In genomic region chr22:35743466-35743865, GRCh38 we compare ENCODE assay signal across 27 cellular contexts. TPM values are rescaled to one million over a fixed set of nuclear protein-coding genes. Genes with fewer than 3 reads are reported as not detected.
DNase-seq lines count a peak whose midpoint lies in the region; ATAC-seq and TF ChIP-seq lines count a peak whose summit lies in the region.
"Had no signal": no experiment of that assay in that cellular context is flagged by ENCODE, and none has a peak within 500 bp of the region (broad histone marks: within the 10 kb centered on the region; RNA-seq: fewer than 3 reads in every experiment).

No MANE protein-coding gene starts in this region.

- peaks cover 51% of the 10 kb centered on the region for H3K4me1 Mint-ChIP-seq in WTC11
- H3K4me1 Mint-ChIP-seq: CD4-positive, CD25-positive, alpha-beta regulatory T cell; natural killer cell had no signal

- WGBS in right cardiac atrium, result 61% methylated on average over 5 of the region's 5 CpGs
- WGBS in hepatocyte (ENCODE audit: low lambda C conversion rate, missing lambda C conversion rate), result 55% methylated on average over 5 of the region's 5 CpGs

- H2AFZ ChIP-seq in hepatocyte, result no peak overlapping the region
- H2AFZ ChIP-seq: parathyroid adenoma had no signal

- no peak for TF ChIP-seq POLR2A in uterus (IDR thresholded peaks at IDR 0.05)

- peaks cover 4% of the 10 kb centered on the region for H3K79me2 ChIP-seq in hepatocyte
- H3K79me2 ChIP-seq: parathyroid adenoma had no signal

- H3K36me3 Mint-ChIP-seq in WTC11, result peaks cover 10% of the 10 kb centered on the region
- H3K36me3 Mint-ChIP-seq: CD4-positive, CD25-positive, alpha-beta regulatory T cell; natural killer cell had no signal

- H4K20me1 ChIP-seq in hepatocyte (ENCODE audit: insufficient read depth, poor library complexity, severe bottlenecking), result no peaks in the 10 kb centered on the region

- H3K27me3 Mint-ChIP-seq in WTC11 (ENCODE audit: low read depth), result no peaks in the 10 kb centered on the region

- peak overlapping the region; percentile 66 for H3K27ac ChIP-seq in left ventricle myocardium inferior (replicated peaks)
- no peak overlapping the region for H3K27ac ChIP-seq in right cardiac atrium (ENCODE audit: low read length)
- H3K27ac ChIP-seq in hepatocyte, result peak overlapping the region; percentile 8
- H3K27ac ChIP-seq in uterus, result peak overlapping the region; percentile 30 to 46
- H3K27ac ChIP-seq: parathyroid adenoma, WERI-Rb-1 had no signal

- H3K4me1 ChIP-seq in left ventricle myocardium inferior (peaks cover 83% of the 10 kb centered on the region), right cardiac atrium (ENCODE audit: control insufficient read depth, insufficient read depth, low read length) (peaks cover 20% of the 10 kb centered on the region), hepatocyte (ENCODE audit: insufficient read depth) (peaks cover 10% of the 10 kb centered on the region), uterus (no peaks in the 10 kb centered on the region)

- ATAC-seq in right cardiac atrium (no peak), WTC11 (no peak)
- ATAC-seq: natural killer cell had no signal

- peaks cover 28% of the 10 kb centered on the region for H3K36me3 ChIP-seq in left ventricle myocardium inferior
- H3K36me3 ChIP-seq in hepatocyte (replicated peaks; ENCODE audit: insufficient read depth, low read depth), result no peaks in the 10 kb centered on the region
- H3K36me3 ChIP-seq in uterus, result no peaks in the 10 kb centered on the region

- POLR2A ChIA-PET in WTC11 (lab: Charles Lee), result no interaction called here

- intact Hi-C loops in left ventricle myocardium inferior (cut with micrococcal nuclease), result no loop called here
- intact Hi-C loops in right cardiac atrium (cut with DNase I), result loop anchor here in 2 of 4 donors (5.0 to 10.0 kb wide), 3 partner anchors 109 to 171 kb away; no protein-coding TSS in a partner anchor
- intact Hi-C loops in uterus (cut with DNase I; ENCODE audit: low total_unique reads), result no loop called here

- no peaks in the 10 kb centered on the region for H3K9me3 ChIP-seq in left ventricle myocardium inferior (replicated peaks)
- no peaks in the 10 kb centered on the region for H3K9me3 ChIP-seq in right cardiac atrium (ENCODE audit: control insufficient read depth, low read length)
- H3K9me3 ChIP-seq in hepatocyte (ENCODE audit: low read depth), result no peaks in the 10 kb centered on the region
- no peaks in the 10 kb centered on the region for H3K9me3 ChIP-seq in uterus

- H3K4me3 ChIP-seq in left ventricle myocardium inferior (no peak overlapping the region), right cardiac atrium (ENCODE audit: low read length) (no peak overlapping the region), hepatocyte (no peak overlapping the region), uterus (no peak overlapping the region)

- no peaks in the 10 kb centered on the region for H3K9me3 Mint-ChIP-seq in WTC11
- H3K9me3 Mint-ChIP-seq: CD4-positive, CD25-positive, alpha-beta regulatory T cell; natural killer cell; T-helper 1 cell treated with Interleukin-12 subunit alpha and Interleukin-12 subunit beta and Interleukin-4 antibody, amounts not matched to agents 30 μg/mL and 1 μg/mL, for 36 hours had no signal

- H3K27me3 ChIP-seq in left ventricle myocardium inferior (ENCODE audit: low read depth), result no peaks in the 10 kb centered on the region
- H3K27me3 ChIP-seq in right cardiac atrium (ENCODE audit: control insufficient read depth, insufficient read depth), result no peaks in the 10 kb centered on the region
- H3K27me3 ChIP-seq in hepatocyte, result no peaks in the 10 kb centered on the region
- H3K27me3 ChIP-seq in uterus, result no peaks in the 10 kb centered on the region

- no peaks in the 10 kb centered on the region for H3K9me2 ChIP-seq in hepatocyte (replicated peaks; ENCODE audit: insufficient read depth)

- DNase-seq in left ventricle myocardium inferior (no peak), right cardiac atrium (no peak), WTC11 (ENCODE audit: low spot score) (no peak), hepatocyte (ENCODE audit: low spot score) (no peak), uterus (no peak), ureter (ENCODE audit: low spot score) (no peak), HPDE6-E6E7 (ENCODE audit: extremely low spot score) (no peak), T-helper 2 cell (no peak)
- DNase-seq: activated CD4-positive, alpha-beta T cell treated with anti-CD3 and anti-CD28 coated beads, Interleukin-2, amount 50 U/mL, for 48 hours; activated T-cell treated with anti-CD3 and anti-CD28 coated beads for 4 hours; CD4-positive, CD25-positive, alpha-beta regulatory T cell; effector memory CD4-positive, alpha-beta T cell; hypothalamus; Kasumi-1; kidney; natural killer cell; NCI-H1092; NCI-H2081 treated with DMSO at 0.1 percent for 48 hours; stimulated activated CD4-positive, alpha-beta T cell treated with anti-CD3 and anti-CD28 coated beads, Interleukin-4, amount 100 ng/mL, for 4 hours; WERI-Rb-1 had no signal

- TF ChIP-seq CTCF in left ventricle myocardium inferior (IDR thresholded peaks at IDR 0.05; ENCODE audit: borderline replicate concordance) (no peak), WTC11 (IDR thresholded peaks at IDR 0.05) (no peak), hepatocyte (IDR thresholded peaks at IDR 0.05; ENCODE audit: poor library complexity) (no peak), uterus (IDR thresholded peaks at IDR 0.05) (no peak)

- H3K4me3 Mint-ChIP-seq in WTC11, result no peak overlapping the region
- H3K4me3 Mint-ChIP-seq: CD4-positive, CD25-positive, alpha-beta regulatory T cell; natural killer cell; T-helper 1 cell treated with Interleukin-12 subunit alpha and Interleukin-12 subunit beta and Interleukin-4 antibody, amounts not matched to agents 30 μg/mL and 1 μg/mL, for 36 hours had no signal

- CTCF ChIA-PET in WTC11 (lab: Charles Lee), result no interaction called here

- 0 out of 2 replicates have a peak overlapping the region, but pooled peaks have one; percentile 63 for H3K27ac Mint-ChIP-seq in WTC11
- H3K27ac Mint-ChIP-seq: CD4-positive, CD25-positive, alpha-beta regulatory T cell; natural killer cell; T-helper 1 cell treated with Interleukin-12 subunit alpha and Interleukin-12 subunit beta and Interleukin-4 antibody, amounts not matched to agents 30 μg/mL and 1 μg/mL, for 36 hours had no signal

- no peak overlapping the region for H3K4me2 ChIP-seq in hepatocyte

TF ChIP-seq in WTC11, 78 proteins besides CTCF, POLR2A, EP300 and RAD21 (continues in another document):
- TF ChIP-seq, protein P1, sequence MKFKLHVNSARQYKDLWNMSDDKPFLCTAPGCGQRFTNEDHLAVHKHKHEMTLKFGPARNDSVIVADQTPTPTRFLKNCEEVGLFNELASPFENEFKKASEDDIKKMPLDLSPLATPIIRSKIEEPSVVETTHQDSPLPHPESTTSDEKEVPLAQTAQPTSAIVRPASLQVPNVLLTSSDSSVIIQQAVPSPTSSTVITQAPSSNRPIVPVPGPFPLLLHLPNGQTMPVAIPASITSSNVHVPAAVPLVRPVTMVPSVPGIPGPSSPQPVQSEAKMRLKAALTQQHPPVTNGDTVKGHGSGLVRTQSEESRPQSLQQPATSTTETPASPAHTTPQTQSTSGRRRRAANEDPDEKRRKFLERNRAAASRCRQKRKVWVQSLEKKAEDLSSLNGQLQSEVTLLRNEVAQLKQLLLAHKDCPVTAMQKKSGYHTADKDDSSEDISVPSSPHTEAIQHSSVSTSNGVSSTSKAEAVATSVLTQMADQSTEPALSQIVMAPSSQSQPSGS (CRISPR knock-in tag; IDR thresholded peaks at IDR 0.05; ENCODE audit: borderline replicate concordance, low read depth), result no peak
- TF ChIP-seq ETV6 (CRISPR knock-in tag; IDR thresholded peaks at IDR 0.05) (no peak), SMAD3 (CRISPR knock-in tag; IDR thresholded peaks at IDR 0.05; ENCODE audit: borderline replicate concordance) (no peak), ESRRA (CRISPR knock-in tag; IDR thresholded peaks at IDR 0.05; ENCODE audit: borderline replicate concordance) (no peak), ZNF423 (CRISPR knock-in tag; IDR thresholded peaks at IDR 0.05) (no peak), NR3C1 (CRISPR knock-in tag; conservative IDR thresholded peaks at IDR 0.05; ENCODE audit: low read depth) (no peak), SOX15 (CRISPR knock-in tag; IDR thresholded peaks at IDR 0.05) (no peak), OVOL2 (CRISPR knock-in tag; IDR thresholded peaks at IDR 0.05; ENCODE audit: borderline replicate concordance) (no peak), ZBTB21 (CRISPR knock-in tag; IDR thresholded peaks at IDR 0.05; ENCODE audit: borderline replicate concordance) (no peak), IRF1 (CRISPR knock-in tag; IDR thresholded peaks at IDR 0.05) (no peak), CDX4 (CRISPR knock-in tag; IDR thresholded peaks at IDR 0.05; ENCODE audit: borderline replicate concordance) (no peak), MXD4 (CRISPR knock-in tag; IDR thresholded peaks at IDR 0.05; ENCODE audit: borderline replicate concordance) (no peak), NR1H2 (CRISPR knock-in tag; IDR thresholded peaks at IDR 0.05) (no peak), EMX1 (CRISPR knock-in tag; IDR thresholded peaks at IDR 0.05) (no peak), MYBL2 (CRISPR knock-in tag; IDR thresholded peaks at IDR 0.05) (no peak)

RNA-seq across cellular contexts. Expression of gene APOL5, which starts 25.8 kb away (rescaled TPM):
- total RNA-seq in left ventricle myocardium inferior, result not detected
- total RNA-seq in right cardiac atrium, result not detected
- 0.14 TPM for polyA plus RNA-seq in right cardiac atrium
- total RNA-seq in WTC11 (2021), result not detected in 3 replicates
- not detected in 2 replicates for total RNA-seq in hepatocyte
- not detected in 2 replicates for polyA plus RNA-seq in hepatocyte
- total RNA-seq in uterus, result not detected
- total RNA-seq in ureter, result not detected
- total RNA-seq: A673; CD4-positive, CD25-positive, alpha-beta regulatory T cell; cerebellum; HT1080; kidney; natural killer cell; NCI-H460; subcutaneous adipose tissue had no signal
- polyA plus RNA-seq: CD4-positive, CD25-positive, alpha-beta regulatory T cell had no signal
